8 cellular contexts compared by ENCODE assay signal in the genomic region with DNA sequence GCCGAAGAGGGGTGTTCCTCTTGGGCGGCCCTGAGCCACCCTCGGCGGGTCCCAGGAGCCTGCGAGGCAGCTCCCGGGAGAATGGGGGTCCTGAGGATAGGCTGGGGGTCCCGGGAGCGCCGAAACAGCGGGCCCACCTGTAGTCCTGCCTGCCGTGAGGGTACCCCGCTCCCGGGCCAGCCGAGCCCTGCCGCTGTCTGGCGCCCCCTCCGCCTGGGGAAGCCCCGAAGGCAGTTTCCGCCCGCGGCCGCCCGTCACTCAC. TPM values are rescaled to one million over a fixed set of nuclear protein-coding genes. Genes with fewer than 3 reads are reported as not detected.
DNase-seq lines count a peak whose midpoint lies in the region; ATAC-seq and TF ChIP-seq lines count a peak whose summit lies in the region.

No MANE protein-coding gene starts in this region.

- no peak for DNase-seq in CD4-positive, CD25-positive, alpha-beta regulatory T cell
- no peak for DNase-seq in activated CD4-positive, alpha-beta memory T cell treated with anti-CD3 and anti-CD28 coated beads, Interleukin-2, amount 10 ng/mL, durations not matched to agents 7 days and 5 days
- DNase-seq in right cardiac atrium (no peak), GM10266 (ENCODE audit: extremely low spot score) (no peak), posterior cingulate gyrus (no peak)
- DNase-seq in stimulated activated naive B cell treated with anti-CD40 and anti-IgM and Interleukin-4, amounts not matched to agents 10 μg/mL and 1 μg/mL and 100 μg/mL, for 72 hours, result no peak
- DNase-seq in activated CD8-positive, alpha-beta memory T cell treated with anti-CD3 and anti-CD28 coated beads, Interleukin-2, amount 50 U/mL, for 4 hours, result no peak

- H3K27ac Mint-ChIP-seq in CD4-positive, CD25-positive, alpha-beta regulatory T cell, result peak overlapping the region; percentile 77 to 100 (median 100)
- peak overlapping the region; percentile 100 for H3K27ac Mint-ChIP-seq in activated CD4-positive, alpha-beta memory T cell treated with anti-CD3 and anti-CD28 coated beads, Interleukin-2, amount 10 ng/mL, durations not matched to agents 7 days and 5 days
- peak overlapping the region; percentile 100 for H3K27ac Mint-ChIP-seq in stimulated activated naive B cell treated with anti-CD40 and anti-IgM and Interleukin-4, amounts not matched to agents 10 μg/mL and 1 μg/mL and 100 μg/mL, for 72 hours

- POLR2A ChIA-PET in activated CD4-positive, alpha-beta memory T cell treated with anti-CD3 and anti-CD28 coated beads, Interleukin-2, amount 10 ng/mL, durations not matched to agents 7 days and 5 days (lab: Charles Lee), result interaction anchor here (1.0 to 3.3 kb wide), 5 partner anchors 21 to 379 kb away, joined by 3 to 26 read pairs (median 3); partner anchors contain the start of gene RNF114

- peaks cover 8% of the 10 kb centered on the region for H3K36me3 ChIP-seq in CD4-positive, CD25-positive, alpha-beta regulatory T cell (ENCODE audit: control insufficient read depth, insufficient read depth, low read length)

- peak overlapping the region; percentile 85 for H3K4me3 ChIP-seq in CD4-positive, CD25-positive, alpha-beta regulatory T cell (ENCODE audit: low read depth, low read length)
- H3K4me3 ChIP-seq in right cardiac atrium (ENCODE audit: low read length), result peak overlapping the region; percentile 93

- intact Hi-C loops in right cardiac atrium (cut with DNase I), result no loop called here
- intact Hi-C loops in posterior cingulate gyrus (cut with DNase I), result no loop called here

- TF ChIP-seq CTCF in GM10266 (IDR thresholded peaks at IDR 0.05; ENCODE audit: control insufficient read depth, insufficient read depth, low read depth, missing control alignments), result no peak

- H3K36me3 Mint-ChIP-seq in CD4-positive, CD25-positive, alpha-beta regulatory T cell, result no peaks in the 10 kb centered on the region
- peaks cover 3% of the 10 kb centered on the region for H3K36me3 Mint-ChIP-seq in activated CD4-positive, alpha-beta memory T cell treated with anti-CD3 and anti-CD28 coated beads, Interleukin-2, amount 10 ng/mL, durations not matched to agents 7 days and 5 days (ENCODE audit: low read depth)
- H3K36me3 Mint-ChIP-seq in stimulated activated naive B cell treated with anti-CD40 and anti-IgM and Interleukin-4, amounts not matched to agents 10 μg/mL and 1 μg/mL and 100 μg/mL, for 72 hours, result peaks cover 0 to 4% of the 10 kb centered on the region in 2 donors

- peak; percentile 26 to 33 for ATAC-seq in CD4-positive, CD25-positive, alpha-beta regulatory T cell (ENCODE audit: low read depth in 2 of 2)
- ATAC-seq in HG02588 (IDR thresholded peaks at IDR 0.05; ENCODE audit: unreplicated experiment) (peak; percentile 33), right cardiac atrium (peak in 1 of 2 donors; percentile 38)
- peak; percentile 15 to 44 for ATAC-seq in stimulated activated naive B cell treated with anti-CD40 and anti-IgM and Interleukin-4, amounts not matched to agents 10 μg/mL and 1 μg/mL and 100 μg/mL, for 72 hours (replicated peaks)

- no peaks in the 10 kb centered on the region for H3K9me3 ChIP-seq in CD4-positive, CD25-positive, alpha-beta regulatory T cell (ENCODE audit: control insufficient read depth in 2 of 2, low read length in 2 of 2)
- H3K9me3 ChIP-seq in right cardiac atrium (ENCODE audit: control insufficient read depth, low read length), result no peaks in the 10 kb centered on the region

- H3K4me1 Mint-ChIP-seq in CD4-positive, CD25-positive, alpha-beta regulatory T cell, result peaks cover 10 to 41% (median 31%) of the 10 kb centered on the region in 4 donors
- H3K4me1 Mint-ChIP-seq in activated CD4-positive, alpha-beta memory T cell treated with anti-CD3 and anti-CD28 coated beads, Interleukin-2, amount 10 ng/mL, durations not matched to agents 7 days and 5 days, result peaks cover 38% of the 10 kb centered on the region
- H3K4me1 Mint-ChIP-seq in stimulated activated naive B cell treated with anti-CD40 and anti-IgM and Interleukin-4, amounts not matched to agents 10 μg/mL and 1 μg/mL and 100 μg/mL, for 72 hours, result peaks cover 13 to 37% of the 10 kb centered on the region in 2 donors

- peak overlapping the region; percentile 100 for H3K27ac ChIP-seq in CD4-positive, CD25-positive, alpha-beta regulatory T cell (ENCODE audit: insufficient read depth, low read length, poor library complexity, severe bottlenecking)
- H3K27ac ChIP-seq in right cardiac atrium (ENCODE audit: low read length), result peak overlapping the region; percentile 92

- peaks cover 10% of the 10 kb centered on the region for H3K27me3 Mint-ChIP-seq in CD4-positive, CD25-positive, alpha-beta regulatory T cell
- H3K27me3 Mint-ChIP-seq in activated CD4-positive, alpha-beta memory T cell treated with anti-CD3 and anti-CD28 coated beads, Interleukin-2, amount 10 ng/mL, durations not matched to agents 7 days and 5 days, result no peaks in the 10 kb centered on the region
- H3K27me3 Mint-ChIP-seq in stimulated activated naive B cell treated with anti-CD40 and anti-IgM and Interleukin-4, amounts not matched to agents 10 μg/mL and 1 μg/mL and 100 μg/mL, for 72 hours, result no peaks in the 10 kb centered on the region

- peak overlapping the region; percentile 96 to 100 (median 98) for H3K4me3 Mint-ChIP-seq in CD4-positive, CD25-positive, alpha-beta regulatory T cell
- peak overlapping the region; percentile 99 for H3K4me3 Mint-ChIP-seq in activated CD4-positive, alpha-beta memory T cell treated with anti-CD3 and anti-CD28 coated beads, Interleukin-2, amount 10 ng/mL, durations not matched to agents 7 days and 5 days
- peak overlapping the region; percentile 96 to 98 for H3K4me3 Mint-ChIP-seq in stimulated activated naive B cell treated with anti-CD40 and anti-IgM and Interleukin-4, amounts not matched to agents 10 μg/mL and 1 μg/mL and 100 μg/mL, for 72 hours

- CTCF ChIA-PET in activated CD4-positive, alpha-beta memory T cell treated with anti-CD3 and anti-CD28 coated beads, Interleukin-2, amount 10 ng/mL, durations not matched to agents 7 days and 5 days (lab: Charles Lee), result interaction anchor here (0.8 to 3.0 kb wide), 5 partner anchors 11 to 373 kb away, joined by 4 to 9 read pairs (median 4); no protein-coding TSS in a partner anchor

- WGBS in right cardiac atrium, result under 1% methylated on average over 23 of the region's 23 CpGs

- H3K27me3 ChIP-seq in CD4-positive, CD25-positive, alpha-beta regulatory T cell (ENCODE audit: control insufficient read depth, insufficient read depth, low read length), result no peaks in the 10 kb centered on the region
- no peaks in the 10 kb centered on the region for H3K27me3 ChIP-seq in right cardiac atrium (ENCODE audit: control insufficient read depth, insufficient read depth)

- peaks cover 30% of the 10 kb centered on the region for H3K4me1 ChIP-seq in CD4-positive, CD25-positive, alpha-beta regulatory T cell (ENCODE audit: control insufficient read depth, insufficient read depth, low read length, poor library complexity, severe bottlenecking)
- H3K4me1 ChIP-seq in right cardiac atrium (ENCODE audit: control insufficient read depth, insufficient read depth, low read length), result peaks cover 13% of the 10 kb centered on the region

- peaks cover 0 to 2% (median 0%) of the 10 kb centered on the region in 7 donors for H3K9me3 Mint-ChIP-seq in CD4-positive, CD25-positive, alpha-beta regulatory T cell
- no peaks in the 10 kb centered on the region for H3K9me3 Mint-ChIP-seq in activated CD4-positive, alpha-beta memory T cell treated with anti-CD3 and anti-CD28 coated beads, Interleukin-2, amount 10 ng/mL, durations not matched to agents 7 days and 5 days
- no peaks in the 10 kb centered on the region for H3K9me3 Mint-ChIP-seq in stimulated activated naive B cell treated with anti-CD40 and anti-IgM and Interleukin-4, amounts not matched to agents 10 μg/mL and 1 μg/mL and 100 μg/mL, for 72 hours

RNA-seq across cellular contexts. Expression of gene SPATA2, which starts 0.3 kb away (rescaled TPM):
- 19.1 TPM for total RNA-seq in CD4-positive, CD25-positive, alpha-beta regulatory T cell
- polyA plus RNA-seq in CD4-positive, CD25-positive, alpha-beta regulatory T cell, result 1 to 10 TPM; 2.1 to 3.4 (median 2.9) TPM
- 1 to 10 TPM; 8.4 to 9.0 TPM for total RNA-seq in activated CD4-positive, alpha-beta memory T cell treated with anti-CD3 and anti-CD28 coated beads, Interleukin-2, amount 10 ng/mL, durations not matched to agents 7 days and 5 days
- total RNA-seq in right cardiac atrium, result 1 to 10 TPM; 6.4 to 8.2 (median 7.1) TPM
- 5.5 TPM for polyA plus RNA-seq in right cardiac atrium

RNA-seq across cellular contexts. Expression of gene RNF114, which starts 21.1 kb away (rescaled TPM):
- total RNA-seq in CD4-positive, CD25-positive, alpha-beta regulatory T cell, result 132 TPM
- polyA plus RNA-seq in CD4-positive, CD25-positive, alpha-beta regulatory T cell, result 100 to 1,000 TPM; 134 to 147 (median 146) TPM
- 10 to 100 TPM; 66.4 to 76.4 TPM for total RNA-seq in activated CD4-positive, alpha-beta memory T cell treated with anti-CD3 and anti-CD28 coated beads, Interleukin-2, amount 10 ng/mL, durations not matched to agents 7 days and 5 days
- total RNA-seq in right cardiac atrium, result 10 to 100 TPM; 44.0 to 50.0 (median 47.1) TPM
- 42.8 TPM for polyA plus RNA-seq in right cardiac atrium
